8 cellular contexts compared by ENCODE assay signal in the genomic region with DNA sequence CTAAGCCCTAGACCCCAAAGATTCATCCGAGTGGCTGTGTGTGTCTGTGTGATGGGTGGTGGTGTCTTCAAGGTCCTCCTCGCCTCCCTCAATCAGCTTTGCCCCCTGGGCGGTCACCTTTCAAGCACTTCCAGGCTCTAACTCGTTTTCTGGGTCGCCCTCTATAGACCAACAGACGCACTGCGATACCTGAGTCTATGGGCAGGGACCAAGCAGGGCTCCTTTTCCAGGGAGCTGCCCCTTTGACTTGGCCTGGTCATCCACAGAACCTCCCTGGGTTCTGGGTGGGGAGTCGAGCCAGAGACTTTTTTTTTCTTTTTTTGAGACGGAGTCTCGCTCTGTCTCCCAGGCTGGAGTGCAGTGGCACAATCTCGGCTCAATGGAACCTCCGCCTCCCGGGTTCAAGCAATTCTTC. TPM values are rescaled to one million over a fixed set of nuclear protein-coding genes. Genes with fewer than 3 reads are reported as not detected.
DNase-seq lines count a peak whose midpoint lies in the region; ATAC-seq and TF ChIP-seq lines count a peak whose summit lies in the region.

No MANE protein-coding gene starts in this region.

- H4K20me1 ChIP-seq in HCT116 (ENCODE audit: insufficient read depth): no peaks in the 10 kb centered on the region

- TF ChIP-seq POLR2A in HCT116 (IDR thresholded peaks at IDR 0.05; ENCODE audit: borderline replicate concordance, extremely low read depth, insufficient read depth, insufficient read length): no peak

- H3K27ac Mint-ChIP-seq in CD4-positive, alpha-beta T cell: peak overlapping the region; percentile 62
- H3K27ac Mint-ChIP-seq in memory B cell: no peak overlapping the region

- peak overlapping the region; percentile 77 for H3K9ac ChIP-seq in HCT116 (ENCODE audit: low read length)

- no peak overlapping the region for H2AFZ ChIP-seq in HCT116 (ENCODE audit: low read depth, low read length, poor library complexity, severe bottlenecking)

- TSS peak; percentile 40 for BruUV-seq in HCT116 (replicated peaks; lab: Mats Ljungman, UMichigan)

- peak overlapping the region; percentile 98 for H3K4me3 Mint-ChIP-seq in CD4-positive, alpha-beta T cell
- H3K4me3 Mint-ChIP-seq in memory B cell: peak overlapping the region; percentile 88

- H3K4me3 ChIP-seq in HCT116 (replicated peaks in 1 of 2; ENCODE audit: low read depth in 1 of 2, low read length in 2 of 2) (peak overlapping the region; percentile 84 to 86), ectodermal cell (ENCODE audit: insufficient read depth, low read depth, low read length) (peak overlapping the region; percentile 79)

- CTCF ChIA-PET in CD4-positive, alpha-beta T cell (lab: Charles Lee): interaction anchor here (0.7 to 1.5 kb wide), 15 partner anchors 9 to 383 kb away, joined by 3 to 19 read pairs (median 4); partner anchors contain the start of genes COQ4, GOLGA2, ODF2 and SWI5
- CTCF ChIA-PET in HCT116 (lab: Charles Lee): interaction anchor here (0.7 to 1.5 kb wide), 12 partner anchors 10 to 86 kb away, joined by 3 to 40 read pairs (median 4); partner anchors contain the start of gene URM1

- no peaks in the 10 kb centered on the region for H3K27me3 Mint-ChIP-seq in CD4-positive, alpha-beta T cell
- no peaks in the 10 kb centered on the region for H3K27me3 Mint-ChIP-seq in memory B cell

- no peaks in the 10 kb centered on the region for H3K9me3 ChIP-seq in CD4-positive, alpha-beta T cell (ENCODE audit: control insufficient read depth, low read length)
- H3K9me3 ChIP-seq in HCT116 (ENCODE audit: control insufficient read depth in 1 of 2, insufficient read depth in 1 of 2, low read depth in 1 of 2, low read length in 2 of 2): no peaks in the 10 kb centered on the region
- H3K9me3 ChIP-seq in ectodermal cell (ENCODE audit: control insufficient read depth, low read length): no peaks in the 10 kb centered on the region

- H3K27me3 ChIP-seq in CD4-positive, alpha-beta T cell (ENCODE audit: control insufficient read depth, insufficient read depth, low read length): no peaks in the 10 kb centered on the region
- no peaks in the 10 kb centered on the region for H3K27me3 ChIP-seq in HCT116 (ENCODE audit: insufficient read depth, low read length)
- no peaks in the 10 kb centered on the region for H3K27me3 ChIP-seq in ectodermal cell (ENCODE audit: control insufficient read depth, insufficient read depth, low read length, poor library complexity, severe bottlenecking)

- ATAC-seq in CD4-positive, alpha-beta T cell (ENCODE audit: poor library complexity): peak; percentile 58
- ATAC-seq in HCT116: peak; percentile 67
- peak; percentile 43 for ATAC-seq in memory B cell (ENCODE audit: low read depth)
- no peak for ATAC-seq in HG02798 (IDR thresholded peaks at IDR 0.05; ENCODE audit: poor library complexity, unreplicated experiment)

- H3K79me2 ChIP-seq in HCT116 (ENCODE audit: insufficient read depth, low read length): peaks cover 10% of the 10 kb centered on the region

- H3K4me1 Mint-ChIP-seq in CD4-positive, alpha-beta T cell (ENCODE audit: low read depth): peaks cover 7% of the 10 kb centered on the region
- peaks cover 3% of the 10 kb centered on the region for H3K4me1 Mint-ChIP-seq in memory B cell

- TF ChIP-seq RAD21 in HCT116 (IDR thresholded peaks at IDR 0.05; ENCODE audit: low read depth): peak; percentile 93

- H3K36me3 ChIP-seq in HCT116 (ENCODE audit: control insufficient read depth in 1 of 2, insufficient read depth in 2 of 2, low read length in 2 of 2): peaks cover 5 to 12% of the 10 kb centered on the region in 2 experiments; a peak in 3 of 4 replicates
- H3K36me3 ChIP-seq in ectodermal cell (ENCODE audit: control insufficient read depth, insufficient read depth, low read length): peaks cover 19% of the 10 kb centered on the region

- peak; percentile 44 to 65 (median 52) for DNase-seq in CD4-positive, alpha-beta T cell
- peak; percentile 79 for DNase-seq in HCT116 (ENCODE audit: low read depth, low spot score)
- peak; percentile 37 for DNase-seq in NCI-H526 treated with DMSO at 0.1 percent for 48 hours (lab: John Stamatoyannopoulos, UW)
- peak; percentile 60 to 63 for DNase-seq in activated CD4-positive, alpha-beta T cell treated with anti-CD3 and anti-CD28 coated beads, Interleukin-2, amount 50 U/mL, for 4 hours
- peak; percentile 46 to 61 for DNase-seq in memory B cell (ENCODE audit: low spot score in 2 of 2)
- DNase-seq in stimulated activated CD8-positive, alpha-beta memory T cell treated with anti-CD3 and anti-CD28 coated beads, Interleukin-15, amount 100 ng/mL, for 24 hours (ENCODE audit: low read depth): peak; percentile 21

- H3K4me2 ChIP-seq in HCT116 (ENCODE audit: low read length): peak overlapping the region; percentile 97

- intact Hi-C loops in CD4-positive, alpha-beta T cell (cut with DNase I, micrococcal nuclease): loop anchor here (1.0 to 5.0 kb wide), 7 partner anchors 19 to 214 kb away; partner anchors contain the start of genes COQ4 (in 1 of the 2), DNM1 (in 1 of the 2), PTGES2 (in 1 of the 2) and TRUB2 (in 1 of the 2)
- intact Hi-C loops in HCT116 (cut with micrococcal nuclease): loop anchor here (1.0 to 10.0 kb wide), 4 partner anchors 19 to 147 kb away; partner anchors contain the start of genes CIZ1, COQ4 and TRUB2

- peaks cover 0 to 20% of the 10 kb centered on the region in 2 experiments; a peak in 2 of 4 replicates for H3K4me1 ChIP-seq in HCT116 (ENCODE audit: control insufficient read depth in 1 of 2, insufficient read depth in 2 of 2, low read length in 2 of 2)
- no peaks in the 10 kb centered on the region for H3K4me1 ChIP-seq in ectodermal cell (ENCODE audit: control insufficient read depth, insufficient read depth, low read length)

- H3K9me3 Mint-ChIP-seq in CD4-positive, alpha-beta T cell: no peaks in the 10 kb centered on the region
- H3K9me3 Mint-ChIP-seq in memory B cell: no peaks in the 10 kb centered on the region

- WGBS in ectodermal cell, 2 experiments: 37% methylated on average over 12 to 13 of the region's 13 CpGs

- POLR2A ChIA-PET in CD4-positive, alpha-beta T cell (lab: Charles Lee): interaction anchor here (0.5 to 1.3 kb wide), 3 partner anchors 20 to 65 kb away, joined by 4 to 9 read pairs (median 4); partner anchors contain the start of genes GOLGA2, SWI5 and URM1
- POLR2A ChIA-PET in HCT116 (lab: Charles Lee): interaction anchor here (0.7 to 1.3 kb wide), 4 partner anchors 30 to 314 kb away, joined by 3 to 9 read pairs (median 3); partner anchors contain the start of gene URM1

- peaks cover 16% of the 10 kb centered on the region for H3K36me3 Mint-ChIP-seq in CD4-positive, alpha-beta T cell (ENCODE audit: low read depth)
- peaks cover 6% of the 10 kb centered on the region for H3K36me3 Mint-ChIP-seq in memory B cell

- no peaks in the 10 kb centered on the region for H3K9me2 ChIP-seq in HCT116 (ENCODE audit: insufficient read depth)

- TF ChIP-seq CTCF in CD4-positive, alpha-beta T cell (IDR thresholded peaks at IDR 0.05): peak; percentile 74
- TF ChIP-seq CTCF in HCT116 (IDR thresholded peaks at IDR 0.05 in 2 of 3, conservative IDR thresholded peaks at IDR 0.05 in 1 of 3; ENCODE audit: borderline replicate concordance in 1 of 3, insufficient read depth in 1 of 3, low read depth in 2 of 3, low read length in 2 of 3): peak; percentile 64 to 86 (median 66)

- RAD21 ChIA-PET in HCT116 (lab: Charles Lee; ENCODE audit: low non-redundant PET in 1 of 2, low total read pairs in 2 of 2, uncharacterized antibody in 2 of 2, unreplicated experiment in 2 of 2): interaction anchor here (0.6 to 1.2 kb wide), 4 partner anchors 37 to 79 kb away, joined by 3 to 6 read pairs (median 3); partner anchors contain the start of gene CERCAM (in 1 of the 2)

- peak overlapping the region; percentile 46 for H3K27ac ChIP-seq in CD4-positive, alpha-beta T cell (ENCODE audit: low read depth, low read length)
- H3K27ac ChIP-seq in HCT116 (ENCODE audit: low read depth, low read length) (peak overlapping the region; percentile 67), ectodermal cell (ENCODE audit: insufficient read depth, low read depth, low read length, poor library complexity, severe bottlenecking) (no peak overlapping the region)

TF ChIP-seq in HCT116, 20 proteins besides CTCF, POLR2A, EP300 and RAD21:
- peak; percentile 42 for TF ChIP-seq YY1 (IDR thresholded peaks at IDR 0.05; ENCODE audit: extremely low read depth, insufficient replicate concordance, low read depth, low read length)
- peak; percentile 90 for TF ChIP-seq TCF7L2 (IDR thresholded peaks at IDR 0.05; ENCODE audit: borderline replicate concordance, extremely low read depth, insufficient read depth, insufficient read length)
- no peak for TF ChIP-seq ELF1 (IDR thresholded peaks at IDR 0.05; ENCODE audit: borderline replicate concordance, low read depth)
TF ChIP-seq in HCT116: peak in this region for 2.

RNA-seq across cellular contexts. Expression of gene SLC27A4, which starts 1.1 kb away (rescaled TPM):
- 1 to 10 TPM; 2.2 to 3.1 TPM for total RNA-seq in CD4-positive, alpha-beta T cell
- total RNA-seq in HCT116 (2021; ENCODE audit: unreplicated experiment): 33.9 TPM
- 30.9 and 31.0 TPM in 2 replicates for polyA plus RNA-seq in HCT116 (2012)
- polyA plus RNA-seq in ectodermal cell (2013, experiment 1 of 4): 25.2 TPM
- 26.7 TPM for polyA plus RNA-seq in ectodermal cell (2013, experiment 2 of 4)
- polyA plus RNA-seq in ectodermal cell (2013, experiment 3 of 4): 20.4 TPM
- polyA plus RNA-seq in ectodermal cell (2013, experiment 4 of 4): 22.0 TPM

RNA-seq across cellular contexts. Expression of gene COQ4, which starts 18.8 kb away (rescaled TPM):
- 10 to 100 TPM; 20.7 to 21.7 TPM for total RNA-seq in CD4-positive, alpha-beta T cell
- 45.8 TPM for total RNA-seq in HCT116 (2021; ENCODE audit: unreplicated experiment)
- 51.8 and 55.9 TPM in 2 replicates for polyA plus RNA-seq in HCT116 (2012)
- 47.7 TPM for polyA plus RNA-seq in ectodermal cell (2013, experiment 1 of 4)
- polyA plus RNA-seq in ectodermal cell (2013, experiment 2 of 4): 44.8 TPM
- 35.7 TPM for polyA plus RNA-seq in ectodermal cell (2013, experiment 3 of 4)
- 37.1 TPM for polyA plus RNA-seq in ectodermal cell (2013, experiment 4 of 4)

RNA-seq across cellular contexts. Expression of gene TRUB2, which starts 19.2 kb away (rescaled TPM):
- 1 to 10 TPM; 4.8 to 6.5 TPM for total RNA-seq in CD4-positive, alpha-beta T cell
- total RNA-seq in HCT116 (2021; ENCODE audit: unreplicated experiment): 42.1 TPM
- 19.1 and 29.0 TPM in 2 replicates for polyA plus RNA-seq in HCT116 (2012)
- 36.3 TPM for polyA plus RNA-seq in ectodermal cell (2013, experiment 1 of 4)
- polyA plus RNA-seq in ectodermal cell (2013, experiment 2 of 4): 35.5 TPM
- 26.4 TPM for polyA plus RNA-seq in ectodermal cell (2013, experiment 3 of 4)
- polyA plus RNA-seq in ectodermal cell (2013, experiment 4 of 4): 29.1 TPM

RNA-seq across cellular contexts. Expression of gene URM1, which starts 29.7 kb away (rescaled TPM):
- total RNA-seq in CD4-positive, alpha-beta T cell: 10 to 100 TPM; 28.4 to 28.8 TPM
- total RNA-seq in HCT116 (2021; ENCODE audit: unreplicated experiment): 51.6 TPM
- 35.1 and 43.9 TPM in 2 replicates for polyA plus RNA-seq in HCT116 (2012)
- 69.7 TPM for polyA plus RNA-seq in ectodermal cell (2013, experiment 1 of 4)
- polyA plus RNA-seq in ectodermal cell (2013, experiment 2 of 4): 61.6 TPM
- 43.7 TPM for polyA plus RNA-seq in ectodermal cell (2013, experiment 3 of 4)
- 47.7 TPM for polyA plus RNA-seq in ectodermal cell (2013, experiment 4 of 4)

Comparison
In these comparisons a context has a peak if more than half of its experiments do, and no peak if none do; other contexts are left out.
1. DNase-seq: peak in every context shown above with its lines; median percentile 79 in HCT116; 62 in activated CD4-positive, alpha-beta T cell treated with anti-CD3 and anti-CD28 coated beads, Interleukin-2, amount 50 U/mL, for 4 hours; 54 in memory B cell; 52 in CD4-positive, alpha-beta T cell; 37 in NCI-H526 treated with DMSO at 0.1 percent for 48 hours; 21 in stimulated activated CD8-positive, alpha-beta memory T cell treated with anti-CD3 and anti-CD28 coated beads, Interleukin-15, amount 100 ng/mL, for 24 hours.